Comparison of ENCODE assay signal across 8 cellular contexts in the genomic region with DNA sequence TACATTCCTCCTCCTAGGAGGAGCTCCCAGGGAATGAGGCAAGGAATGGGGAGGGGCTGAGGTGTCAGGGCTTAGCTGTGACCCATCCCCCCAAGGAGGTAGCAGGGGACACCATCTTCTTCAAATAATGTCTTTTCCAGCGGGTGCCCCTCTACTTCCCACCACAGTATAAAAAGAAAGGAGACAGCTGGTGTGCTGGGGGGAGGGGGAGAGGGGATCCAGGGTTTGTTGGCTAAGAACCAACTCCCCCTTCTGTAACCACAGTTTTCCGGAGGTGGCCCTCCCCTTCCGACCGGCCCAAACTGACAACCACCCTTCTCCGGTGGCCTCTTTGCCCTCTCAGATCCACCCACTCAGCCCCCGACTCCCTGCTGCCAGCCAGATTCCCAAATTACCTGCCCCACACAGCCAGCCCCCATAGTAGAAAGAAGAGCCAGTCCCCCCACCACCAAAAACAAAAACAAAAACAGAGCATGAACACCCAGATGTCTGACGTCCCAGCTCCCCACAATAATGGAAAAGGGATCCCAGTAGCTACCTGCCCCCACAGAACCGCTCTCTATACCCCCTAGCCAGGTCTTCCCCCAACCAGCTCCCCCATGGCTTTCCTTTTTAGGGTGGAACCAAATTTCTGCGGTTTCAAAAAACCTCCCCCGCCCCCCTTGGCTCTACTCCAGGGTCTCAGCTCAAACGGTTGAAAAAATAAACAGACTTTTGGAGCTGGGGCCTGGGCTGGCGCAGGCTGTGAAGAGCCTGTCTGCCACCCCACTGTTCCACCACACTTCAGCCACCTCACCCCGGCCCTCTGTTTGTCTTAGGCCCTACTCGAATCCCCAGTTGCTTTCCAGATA. TPM values are rescaled to one million over a fixed set of nuclear protein-coding genes. Genes with fewer than 3 reads are reported as not detected.
DNase-seq lines count a peak whose midpoint lies in the region; ATAC-seq and TF ChIP-seq lines count a peak whose summit lies in the region.

No MANE protein-coding gene starts in this region.

- H3K4me1 ChIP-seq in OCI-LY3 (ENCODE audit: low read length) (peaks cover 63% of the 10 kb centered on the region), neutrophil (ENCODE audit: control insufficient read depth in 1 of 2, insufficient read depth in 1 of 2, low read depth in 1 of 2, low read length in 1 of 2) (peaks cover 70 to 87% of the 10 kb centered on the region in 2 experiments), upper lobe of left lung (peaks cover 68 to 86% (median 83%) of the 10 kb centered on the region in 4 donors)

- TF ChIP-seq CTCF in OCI-LY3 (IDR thresholded peaks at IDR 0.05; ENCODE audit: low read depth, low read length) (no peak), neutrophil (IDR thresholded peaks at IDR 0.05) (no peak), upper lobe of left lung (IDR thresholded peaks at IDR 0.05) (no peak), omental fat pad (IDR thresholded peaks at IDR 0.05) (no peak)

- H3K4me3 ChIP-seq in OCI-LY3 (ENCODE audit: low read length) (peak overlapping the region; percentile 95), neutrophil (ENCODE audit: low read depth in 1 of 2, low read length in 1 of 2) (peak overlapping the region; percentile 81 to 84), upper lobe of left lung (peak overlapping the region; percentile 60 to 97 (median 66))

- peak overlapping the region; percentile 100 for H3K9ac ChIP-seq in OCI-LY3 (ENCODE audit: low read length)

- peak in 1 of 4 donors; percentile 43 for TF ChIP-seq POLR2A in upper lobe of left lung (IDR thresholded peaks at IDR 0.05)

- H3K36me3 Mint-ChIP-seq in activated T-cell treated with anti-CD3 and anti-CD28 coated beads, Interleukin-2, amount 50 U/mL, for 4 hours (ENCODE audit: insufficient read depth), result peaks cover 15% of the 10 kb centered on the region

- peaks cover 100% of the 10 kb centered on the region for H3K79me2 ChIP-seq in OCI-LY3 (ENCODE audit: low read length)

- H3K36me3 ChIP-seq in OCI-LY3 (replicated peaks; ENCODE audit: low read depth, low read length) (peaks cover 38% of the 10 kb centered on the region), neutrophil (no peaks in the 10 kb centered on the region), upper lobe of left lung (peaks cover 0 to 5% (median 0%) of the 10 kb centered on the region in 4 donors)

- no peak overlapping the region for H2AFZ ChIP-seq in OCI-LY3 (ENCODE audit: low read depth, low read length)

- ATAC-seq in activated T-cell treated with anti-CD3 and anti-CD28 coated beads, Interleukin-2, amount 50 U/mL, for 4 hours, result peak in 1 of 2 donors; percentile 6
- ATAC-seq in upper lobe of left lung (ENCODE audit: low FRiP score in 2 of 2) (peak; percentile 20 to 47), omental fat pad (ENCODE audit: low FRiP score) (no peak)

- H3K9me3 Mint-ChIP-seq in activated T-cell treated with anti-CD3 and anti-CD28 coated beads, Interleukin-2, amount 50 U/mL, for 4 hours, result no peaks in the 10 kb centered on the region

- peaks cover 58% of the 10 kb centered on the region for H4K20me1 ChIP-seq in OCI-LY3 (ENCODE audit: insufficient read depth, low read length)

- 1% methylated on average over 14 of the region's 14 CpGs for WGBS in upper lobe of left lung, 2 donors

- peak overlapping the region; percentile 95 for H3K4me2 ChIP-seq in OCI-LY3 (ENCODE audit: low read length)

- H3K27me3 Mint-ChIP-seq in activated T-cell treated with anti-CD3 and anti-CD28 coated beads, Interleukin-2, amount 50 U/mL, for 4 hours (ENCODE audit: low read depth), result no peaks in the 10 kb centered on the region

- H3K4me3 Mint-ChIP-seq in activated T-cell treated with anti-CD3 and anti-CD28 coated beads, Interleukin-2, amount 50 U/mL, for 4 hours, result peak overlapping the region; percentile 95

- peak; percentile 84 for DNase-seq in A172 (ENCODE audit: low spot score)
- peak; percentile 61 for DNase-seq in HCEC 1CT
- peak; percentile 69 for DNase-seq in activated T-cell treated with anti-CD3 and anti-CD28 coated beads, Interleukin-2, amount 50 U/mL, for 4 hours
- DNase-seq in fibroblast of peridontal ligament (ENCODE audit: extremely low read depth), result peak; percentile 87
- DNase-seq in upper lobe of left lung, result peak in 1 of 2 donors; percentile 71
- DNase-seq in omental fat pad (ENCODE audit: low spot score), result no peak

- peaks cover 75% of the 10 kb centered on the region for H3K4me1 Mint-ChIP-seq in activated T-cell treated with anti-CD3 and anti-CD28 coated beads, Interleukin-2, amount 50 U/mL, for 4 hours (ENCODE audit: low read depth)

- no peaks in the 10 kb centered on the region for H3K27me3 ChIP-seq in OCI-LY3 (ENCODE audit: low read depth, low read length)
- H3K27me3 ChIP-seq in neutrophil, result no peaks in the 10 kb centered on the region
- no peaks in the 10 kb centered on the region for H3K27me3 ChIP-seq in upper lobe of left lung

- H3K27ac ChIP-seq in OCI-LY3 (ENCODE audit: low read length), result peak overlapping the region; percentile 89
- H3K27ac ChIP-seq in neutrophil, result peak overlapping the region; percentile 97
- peak overlapping the region; percentile 85 to 100 (median 98) for H3K27ac ChIP-seq in upper lobe of left lung

- TF ChIP-seq EP300 in upper lobe of left lung (IDR thresholded peaks at IDR 0.05), result no peak

- H3K9me3 ChIP-seq in OCI-LY3 (ENCODE audit: insufficient read depth, low read length), result no peaks in the 10 kb centered on the region
- H3K9me3 ChIP-seq in neutrophil, result no peaks in the 10 kb centered on the region
- no peaks in the 10 kb centered on the region for H3K9me3 ChIP-seq in upper lobe of left lung

RNA-seq across cellular contexts. Expression of a gene that starts 2.1 kb away (rescaled TPM):
- total RNA-seq in A172 (2014; rRNA removed; shearing (Covaris generic)), result 153 and 155 TPM in 2 replicates
- total RNA-seq in activated T-cell treated with anti-CD3 and anti-CD28 coated beads, Interleukin-2, amount 50 U/mL, for 4 hours, result 100 to 1,000 TPM; 144 to 174 (median 149) TPM
- total RNA-seq in upper lobe of left lung, result 100 to 1,000 TPM; 198 to 969 (median 229) TPM
- total RNA-seq in omental fat pad, result 100 to 1,000 TPM in 2 of 4 donors, 10 to 100 TPM in 2; 89.5 to 151 (median 98.6) TPM

RNA-seq across cellular contexts. Expression of a gene that starts 34.8 kb away (rescaled TPM):
- total RNA-seq in A172 (2014; rRNA removed; shearing (Covaris generic)), result not detected in 2 replicates
- total RNA-seq in activated T-cell treated with anti-CD3 and anti-CD28 coated beads, Interleukin-2, amount 50 U/mL, for 4 hours, result not detected
- total RNA-seq in upper lobe of left lung, result not detected
- not detected for total RNA-seq in omental fat pad

RNA-seq across cellular contexts. Expression of a gene that starts 42.1 kb away (rescaled TPM):
- 52.3 and 53.9 TPM in 2 replicates for total RNA-seq in A172 (2014; rRNA removed; shearing (Covaris generic))
- total RNA-seq in activated T-cell treated with anti-CD3 and anti-CD28 coated beads, Interleukin-2, amount 50 U/mL, for 4 hours, result 10 to 100 TPM; 32.2 to 38.3 (median 37.9) TPM
- total RNA-seq in upper lobe of left lung (100 to 1,000 TPM in 1 of 6 donors, 10 to 100 TPM in 5; 30.4 to 105 (median 37.6) TPM), omental fat pad (10 to 100 TPM; 28.8 to 54.2 (median 42.7) TPM)

RNA-seq across cellular contexts. Expression of a gene that starts 44.5 kb away (rescaled TPM):
- total RNA-seq in A172 (2014; rRNA removed; shearing (Covaris generic)), result 573 and 778 TPM in 2 replicates
- 100 to 1,000 TPM; 167 to 183 (median 173) TPM for total RNA-seq in activated T-cell treated with anti-CD3 and anti-CD28 coated beads, Interleukin-2, amount 50 U/mL, for 4 hours
- 100 to 1,000 TPM in 5 of 6 donors, 10 to 100 TPM in 1; 66.0 to 395 (median 228) TPM for total RNA-seq in upper lobe of left lung
- total RNA-seq in omental fat pad, result 100 to 1,000 TPM; 197 to 397 (median 308) TPM
